ENCODE assay signal across 24 cellular contexts in genomic region chr2:128307595-128307994, GRCh38. TPM values are rescaled to one million over a fixed set of nuclear protein-coding genes. Genes with fewer than 3 reads are reported as not detected.
DNase-seq lines count a peak whose midpoint lies in the region; ATAC-seq and TF ChIP-seq lines count a peak whose summit lies in the region.
"Had no signal": no experiment of that assay in that cellular context is flagged by ENCODE, and none has a peak within 500 bp of the region (broad histone marks: within the 10 kb centered on the region; RNA-seq: fewer than 3 reads in every experiment).

No MANE protein-coding gene starts in this region.

- DNase-seq in BE2C (peak; percentile 0), left lobe of liver (ENCODE audit: low spot score) (peak; percentile 73), prostate gland (ENCODE audit: low spot score) (no peak), progenitor cell of endocrine pancreas (ENCODE audit: low spot score, unreplicated experiment) (no peak)
- DNase-seq in activated naive CD8-positive, alpha-beta T cell treated with anti-CD3 and anti-CD28 coated beads, Interleukin-2, amount 50 U/mL, for 24 hours: no peak
- DNase-seq: ACHN; activated B cell treated with CpG ODN at 0.5 μM for 24 hours; activated CD8-positive, alpha-beta memory T cell treated with anti-CD3 and anti-CD28 coated beads for 24 hours; GOT3; MG63; NCI-H748 treated with DMSO at 0.1 percent for 48 hours; PC-3; stimulated activated CD4-positive, alpha-beta T cell treated with anti-CD3 and anti-CD28 coated beads, Interleukin-1b, Interleukin-23, amount 100 ng/mL, for 48 hours; T-helper 2 cell had no signal

- peaks cover 12% of the 10 kb centered on the region for H3K4me1 Mint-ChIP-seq in activated naive CD8-positive, alpha-beta T cell treated with anti-CD3 and anti-CD28 coated beads, Interleukin-2, amount 50 U/mL, for 24 hours
- H3K4me1 Mint-ChIP-seq in progenitor cell of endocrine pancreas (ENCODE audit: low read depth): peaks cover 37% of the 10 kb centered on the region

- H3F3A ChIP-seq in Loucy (ENCODE audit: low read depth): no peaks in the 10 kb centered on the region

- no peaks in the 10 kb centered on the region for H3K9me3 Mint-ChIP-seq in activated naive CD8-positive, alpha-beta T cell treated with anti-CD3 and anti-CD28 coated beads, Interleukin-2, amount 50 U/mL, for 24 hours
- H3K9me3 Mint-ChIP-seq in progenitor cell of endocrine pancreas (ENCODE audit: low read depth): no peaks in the 10 kb centered on the region
- H3K9me3 Mint-ChIP-seq: activated B cell treated with CpG ODN at 0.5 μM for 24 hours; activated naive CD8-positive, alpha-beta T cell treated with anti-CD3 and anti-CD28 coated beads, Interleukin-2, amount 10 ng/mL, durations not matched to agents 7 days and 5 days; CD4-positive, alpha-beta T cell; stimulated activated naive CD8-positive, alpha-beta T cell treated with anti-CD3 and anti-CD28 coated beads, Interleukin-15, Interleukin-2, amounts not matched to agents 100 ng/mL and 50 ng/mL, for 24 hours had no signal

- intact Hi-C loops in prostate gland (cut with DNase I): loop anchor here (10.0 kb wide), 2 partner anchors 73 to 133 kb away; no protein-coding TSS in a partner anchor

- H3K27me3 ChIP-seq in BE2C: no peaks in the 10 kb centered on the region
- no peaks in the 10 kb centered on the region for H3K27me3 ChIP-seq in Loucy (ENCODE audit: insufficient read depth, low read length, poor library complexity, severe bottlenecking)
- H3K27me3 ChIP-seq in prostate gland (replicated peaks; ENCODE audit: insufficient read depth): no peaks in the 10 kb centered on the region
- H3K27me3 ChIP-seq: dorsolateral prefrontal cortex, gastrocnemius medialis, MG63 had no signal

- H2AFZ ChIP-seq in Loucy (ENCODE audit: low read length): no peak overlapping the region

- H3K4me1 ChIP-seq in BE2C (no peaks in the 10 kb centered on the region), Loucy (ENCODE audit: insufficient read depth, low read length, poor library complexity, severe bottlenecking) (peaks cover 88% of the 10 kb centered on the region), prostate gland (replicated peaks) (peaks cover 30% of the 10 kb centered on the region)

- WGBS in prostate gland: 61% methylated on average over 12 of the region's 12 CpGs

- H3K27ac Mint-ChIP-seq in activated naive CD8-positive, alpha-beta T cell treated with anti-CD3 and anti-CD28 coated beads, Interleukin-2, amount 50 U/mL, for 24 hours: no peak overlapping the region
- no peak overlapping the region for H3K27ac Mint-ChIP-seq in progenitor cell of endocrine pancreas
- H3K27ac Mint-ChIP-seq: activated B cell treated with CpG ODN at 0.5 μM for 24 hours; activated naive CD8-positive, alpha-beta T cell treated with anti-CD3 and anti-CD28 coated beads, Interleukin-2, amount 10 ng/mL, durations not matched to agents 7 days and 5 days; CD4-positive, alpha-beta T cell; stimulated activated naive CD8-positive, alpha-beta T cell treated with anti-CD3 and anti-CD28 coated beads, Interleukin-15, Interleukin-2, amounts not matched to agents 100 ng/mL and 50 ng/mL, for 24 hours had no signal

- peak overlapping the region; percentile 41 to 81 for H3K27ac ChIP-seq in prostate gland
- H3K27ac ChIP-seq: epithelial cell of prostate, gastrocnemius medialis had no signal

- peaks cover 100% of the 10 kb centered on the region for H3K79me2 ChIP-seq in Loucy (ENCODE audit: insufficient read depth, low read length)

- H3K36me3 ChIP-seq in BE2C: no peaks in the 10 kb centered on the region
- peaks cover 100% of the 10 kb centered on the region for H3K36me3 ChIP-seq in Loucy (ENCODE audit: insufficient read depth, low read length)
- no peaks in the 10 kb centered on the region for H3K36me3 ChIP-seq in prostate gland
- H3K36me3 ChIP-seq: gastrocnemius medialis, MG63 had no signal

- H4K20me1 ChIP-seq in Loucy (ENCODE audit: insufficient read depth, low read length, poor library complexity, severe bottlenecking): peaks cover 100% of the 10 kb centered on the region

- H3K36me3 Mint-ChIP-seq in activated naive CD8-positive, alpha-beta T cell treated with anti-CD3 and anti-CD28 coated beads, Interleukin-2, amount 50 U/mL, for 24 hours (ENCODE audit: low read depth): peaks cover 3% of the 10 kb centered on the region
- no peaks in the 10 kb centered on the region for H3K36me3 Mint-ChIP-seq in progenitor cell of endocrine pancreas (ENCODE audit: insufficient read depth)
- H3K36me3 Mint-ChIP-seq: activated naive CD8-positive, alpha-beta T cell treated with anti-CD3 and anti-CD28 coated beads, Interleukin-2, amount 10 ng/mL, durations not matched to agents 7 days and 5 days had no signal

- TF ChIP-seq POLR2A in prostate gland (IDR thresholded peaks at IDR 0.05): no peak

- no peaks in the 10 kb centered on the region for H3K9me2 ChIP-seq in Loucy (replicated peaks; ENCODE audit: low read depth, low read length)

- H3K4me2 ChIP-seq in Loucy (ENCODE audit: low read depth, low read length, poor library complexity, severe bottlenecking): peak overlapping the region; percentile 98

- no peaks in the 10 kb centered on the region for H3K27me3 Mint-ChIP-seq in activated naive CD8-positive, alpha-beta T cell treated with anti-CD3 and anti-CD28 coated beads, Interleukin-2, amount 50 U/mL, for 24 hours
- H3K27me3 Mint-ChIP-seq in progenitor cell of endocrine pancreas: no peaks in the 10 kb centered on the region
- H3K27me3 Mint-ChIP-seq: activated B cell treated with CpG ODN at 0.5 μM for 24 hours; activated naive CD8-positive, alpha-beta T cell treated with anti-CD3 and anti-CD28 coated beads, Interleukin-2, amount 10 ng/mL, durations not matched to agents 7 days and 5 days; CD4-positive, alpha-beta T cell; stimulated activated naive CD8-positive, alpha-beta T cell treated with anti-CD3 and anti-CD28 coated beads, Interleukin-15, Interleukin-2, amounts not matched to agents 100 ng/mL and 50 ng/mL, for 24 hours had no signal

- peak; percentile 10 for ATAC-seq in left lobe of liver
- no peak for ATAC-seq in activated naive CD8-positive, alpha-beta T cell treated with anti-CD3 and anti-CD28 coated beads, Interleukin-2, amount 50 U/mL, for 24 hours
- ATAC-seq in HG03196 (IDR thresholded peaks at IDR 0.05; ENCODE audit: unreplicated experiment): no peak
- ATAC-seq in HG03175 (IDR thresholded peaks at IDR 0.05; ENCODE audit: unreplicated experiment): no peak
- ATAC-seq: gastrocnemius medialis, GM12878, PC-3 had no signal

- H3K4me3 ChIP-seq in BE2C (ENCODE audit: low read depth, low read length): no peak overlapping the region
- H3K4me3 ChIP-seq in Loucy (ENCODE audit: low read length, poor library complexity, severe bottlenecking): peak overlapping the region; percentile 90
- no peak overlapping the region for H3K4me3 ChIP-seq in prostate gland
- H3K4me3 ChIP-seq: gastrocnemius medialis, GM12878, MG63 had no signal

- H3K9me3 ChIP-seq in BE2C (no peaks in the 10 kb centered on the region), Loucy (ENCODE audit: insufficient read depth, low read depth, low read length) (no peaks in the 10 kb centered on the region), prostate gland (no peaks in the 10 kb centered on the region)
- H3K9me3 ChIP-seq: gastrocnemius medialis, MG63 had no signal

- no peak overlapping the region for H3K9ac ChIP-seq in Loucy (ENCODE audit: low read depth, low read length, poor library complexity, severe bottlenecking)

- TF ChIP-seq CTCF in BE2C (IDR thresholded peaks at IDR 0.05; ENCODE audit: low read depth, low read length): no peak
- TF ChIP-seq CTCF in Loucy (conservative IDR thresholded peaks at IDR 0.05; ENCODE audit: low read length): no peak
- no peak for TF ChIP-seq CTCF in prostate gland (IDR thresholded peaks at IDR 0.05)
- no peak for TF ChIP-seq CTCF in progenitor cell of endocrine pancreas (IDR thresholded peaks at IDR 0.05; ENCODE audit: unreplicated experiment)

- H3K4me3 Mint-ChIP-seq in activated naive CD8-positive, alpha-beta T cell treated with anti-CD3 and anti-CD28 coated beads, Interleukin-2, amount 50 U/mL, for 24 hours: no peak overlapping the region
- no peak overlapping the region for H3K4me3 Mint-ChIP-seq in progenitor cell of endocrine pancreas (ENCODE audit: low read depth)
- H3K4me3 Mint-ChIP-seq: activated B cell treated with CpG ODN at 0.5 μM for 24 hours; activated naive CD8-positive, alpha-beta T cell treated with anti-CD3 and anti-CD28 coated beads, Interleukin-2, amount 10 ng/mL, durations not matched to agents 7 days and 5 days; CD4-positive, alpha-beta T cell; stimulated activated naive CD8-positive, alpha-beta T cell treated with anti-CD3 and anti-CD28 coated beads, Interleukin-15, Interleukin-2, amounts not matched to agents 100 ng/mL and 50 ng/mL, for 24 hours had no signal

RNA-seq across cellular contexts. Expression of gene HS6ST1, which starts 11.1 kb away (rescaled TPM):
- polyA plus RNA-seq in BE2C (2012; ENCODE audit: insufficient read depth, insufficient read length, low read depth): 35.2 TPM
- total RNA-seq in left lobe of liver (21.8 TPM), prostate gland (100 to 1,000 TPM in 1 of 2 donors, 10 to 100 TPM in 1; 69.0 to 233 TPM), progenitor cell of endocrine pancreas (74.5 and 81.2 TPM in 2 replicates)

Comparison
In these comparisons a context has a peak if more than half of its experiments do, and no peak if none do; other contexts are left out.
1. DNase-seq: peak in BE2C (single experiment) and left lobe of liver (single experiment); none in prostate gland (single experiment), activated naive CD8-positive, alpha-beta T cell treated with anti-CD3 and anti-CD28 coated beads, Interleukin-2, amount 50 U/mL, for 24 hours (single experiment) and progenitor cell of endocrine pancreas (single experiment).